In the genomic region with DNA sequence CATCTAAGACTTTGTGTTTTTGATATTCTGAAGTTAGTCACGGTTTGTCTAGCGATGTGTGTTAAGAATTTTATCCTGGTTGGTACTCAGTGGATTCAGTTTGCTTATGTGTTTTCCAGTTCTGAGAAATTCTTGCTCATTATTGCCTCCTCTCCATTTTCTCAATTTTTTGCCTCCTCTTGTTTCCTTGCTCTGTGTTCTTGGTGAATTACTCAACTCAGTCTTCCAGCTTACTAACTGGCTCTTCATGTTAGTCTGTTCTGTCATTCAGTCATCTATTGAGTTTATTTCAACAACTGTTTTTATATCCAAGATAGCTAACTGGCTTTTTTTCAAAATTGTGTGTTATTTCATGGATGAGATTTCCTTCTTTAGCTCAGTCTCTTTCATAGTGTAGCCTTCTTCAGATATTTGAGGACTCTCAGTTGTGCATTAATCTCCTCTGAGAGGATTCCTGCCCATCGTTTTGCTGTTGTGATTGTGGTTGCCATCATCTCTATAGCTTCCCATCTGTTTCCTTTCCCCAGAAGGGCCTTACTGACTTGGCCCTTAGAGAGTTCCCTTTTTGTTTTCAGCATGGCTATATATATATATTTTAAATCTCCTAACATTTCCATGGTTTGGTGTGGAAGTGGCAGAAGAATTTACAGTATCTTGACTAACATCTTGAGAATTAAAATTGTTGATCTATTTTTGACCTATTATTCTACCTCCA, we compare ENCODE assay signal across 11 cellular contexts. TPM values are rescaled to one million over a fixed set of nuclear protein-coding genes. Genes with fewer than 3 reads are reported as not detected.
DNase-seq lines count a peak whose midpoint lies in the region; ATAC-seq and TF ChIP-seq lines count a peak whose summit lies in the region.
"Had no signal": no experiment of that assay in that cellular context is flagged by ENCODE, and none has a peak within 500 bp of the region (broad histone marks: within the 10 kb centered on the region; RNA-seq: fewer than 3 reads in every experiment).

No MANE protein-coding gene starts in this region.

- no peak overlapping the region for H3K27ac ChIP-seq in substantia nigra (ENCODE audit: low read depth, low read length, poor library complexity, severe bottlenecking)
- H3K27ac ChIP-seq: left ventricle myocardium inferior, SJSA1 had no signal

- peaks cover 69% of the 10 kb centered on the region for H3K4me1 Mint-ChIP-seq in activated T-cell treated with anti-CD3 and anti-CD28 coated beads, Interleukin-2, amount 50 U/mL, for 4 hours (ENCODE audit: low read depth)
- peaks cover 64% of the 10 kb centered on the region for H3K4me1 Mint-ChIP-seq in activated CD4-positive, alpha-beta memory T cell treated with anti-CD3 and anti-CD28 coated beads for 36 hours (ENCODE audit: low read depth)
- peaks cover 22 to 35% of the 10 kb centered on the region in 2 donors for H3K4me1 Mint-ChIP-seq in natural killer cell treated with Interleukin-12 subunit alpha and Interleukin-12 subunit beta and Interleukin-15 and Interleukin-18, amount 100 ng/mL, for 72 hours (ENCODE audit: low read depth in 2 of 2)

- H3K9me3 Mint-ChIP-seq in activated T-cell treated with anti-CD3 and anti-CD28 coated beads, Interleukin-2, amount 50 U/mL, for 4 hours, result no peaks in the 10 kb centered on the region
- no peaks in the 10 kb centered on the region for H3K9me3 Mint-ChIP-seq in activated CD4-positive, alpha-beta memory T cell treated with anti-CD3 and anti-CD28 coated beads for 36 hours
- H3K9me3 Mint-ChIP-seq in natural killer cell treated with Interleukin-12 subunit alpha and Interleukin-12 subunit beta and Interleukin-15 and Interleukin-18, amount 100 ng/mL, for 72 hours, result no peaks in the 10 kb centered on the region

- ATAC-seq in activated T-cell treated with anti-CD3 and anti-CD28 coated beads, Interleukin-2, amount 50 U/mL, for 4 hours, result peak in 1 of 2 donors; percentile 42
- peak in 1 of 2 donors; percentile 66 for ATAC-seq in natural killer cell treated with Interleukin-12 subunit alpha and Interleukin-12 subunit beta and Interleukin-15 and Interleukin-18, amount 100 ng/mL, for 72 hours

- intact Hi-C loops in activated CD4-positive, alpha-beta memory T cell treated with anti-CD3 and anti-CD28 coated beads for 36 hours (cut with micrococcal nuclease), result loop anchor here (1.0 to 5.0 kb wide), 3 partner anchors 8 to 568 kb away; no protein-coding TSS in a partner anchor

- no peak for DNase-seq in activated T-cell treated with anti-CD3 and anti-CD28 coated beads, Interleukin-2, amount 50 U/mL, for 4 hours
- DNase-seq in activated T-cell treated with anti-CD3 and anti-CD28 coated beads for 4 hours, result no peak
- peak; percentile 96 to 97 for DNase-seq in Kasumi-1 (lab: John Stamatoyannopoulos, UW)
- no peak for DNase-seq in activated CD4-positive, alpha-beta memory T cell treated with anti-CD3 and anti-CD28 coated beads for 36 hours
- no peak for DNase-seq in natural killer cell treated with Interleukin-12 subunit alpha and Interleukin-12 subunit beta and Interleukin-15 and Interleukin-18, amount 100 ng/mL, for 72 hours (ENCODE audit: low spot score)
- DNase-seq in GM20000 (ENCODE audit: low spot score), result no peak
- DNase-seq in substantia nigra (lab: John Stamatoyannopoulos, UW), result no peak
- DNase-seq in putamen (ENCODE audit: low spot score), result no peak
- DNase-seq: left ventricle myocardium inferior, MG63 had no signal

- POLR2A ChIA-PET in activated CD4-positive, alpha-beta memory T cell treated with anti-CD3 and anti-CD28 coated beads for 36 hours (lab: Charles Lee), result interaction anchor here (1.3 to 3.2 kb wide), 2 partner anchors 44 to 46 kb away, joined by 3 to 13 read pairs; a partner anchor contains a TSS

- H3K27ac Mint-ChIP-seq in activated CD4-positive, alpha-beta memory T cell treated with anti-CD3 and anti-CD28 coated beads for 36 hours, result peak overlapping the region; percentile 74
- peak overlapping the region; percentile 34 to 74 for H3K27ac Mint-ChIP-seq in natural killer cell treated with Interleukin-12 subunit alpha and Interleukin-12 subunit beta and Interleukin-15 and Interleukin-18, amount 100 ng/mL, for 72 hours

- H3K4me3 Mint-ChIP-seq in activated T-cell treated with anti-CD3 and anti-CD28 coated beads, Interleukin-2, amount 50 U/mL, for 4 hours, result peak overlapping the region; percentile 57
- peak overlapping the region; percentile 23 for H3K4me3 Mint-ChIP-seq in activated CD4-positive, alpha-beta memory T cell treated with anti-CD3 and anti-CD28 coated beads for 36 hours
- H3K4me3 Mint-ChIP-seq in natural killer cell treated with Interleukin-12 subunit alpha and Interleukin-12 subunit beta and Interleukin-15 and Interleukin-18, amount 100 ng/mL, for 72 hours, result peak overlapping the region; percentile 56

- H3K27me3 Mint-ChIP-seq in activated T-cell treated with anti-CD3 and anti-CD28 coated beads, Interleukin-2, amount 50 U/mL, for 4 hours (ENCODE audit: low read depth), result no peaks in the 10 kb centered on the region
- no peaks in the 10 kb centered on the region for H3K27me3 Mint-ChIP-seq in activated CD4-positive, alpha-beta memory T cell treated with anti-CD3 and anti-CD28 coated beads for 36 hours
- H3K27me3 Mint-ChIP-seq in natural killer cell treated with Interleukin-12 subunit alpha and Interleukin-12 subunit beta and Interleukin-15 and Interleukin-18, amount 100 ng/mL, for 72 hours, result no peaks in the 10 kb centered on the region

- CTCF ChIA-PET in activated CD4-positive, alpha-beta memory T cell treated with anti-CD3 and anti-CD28 coated beads for 36 hours (lab: Charles Lee), result no interaction called here

- no peak for TF ChIP-seq CTCF in GM20000 (IDR thresholded peaks at IDR 0.05; ENCODE audit: extremely low read depth, missing control alignments)

- peaks cover 12% of the 10 kb centered on the region for H3K36me3 Mint-ChIP-seq in activated T-cell treated with anti-CD3 and anti-CD28 coated beads, Interleukin-2, amount 50 U/mL, for 4 hours (ENCODE audit: insufficient read depth)
- peaks cover 19% of the 10 kb centered on the region for H3K36me3 Mint-ChIP-seq in activated CD4-positive, alpha-beta memory T cell treated with anti-CD3 and anti-CD28 coated beads for 36 hours
- H3K36me3 Mint-ChIP-seq in natural killer cell treated with Interleukin-12 subunit alpha and Interleukin-12 subunit beta and Interleukin-15 and Interleukin-18, amount 100 ng/mL, for 72 hours, result no peaks in the 10 kb centered on the region

RNA-seq across cellular contexts. Expression of a gene that starts 6.2 kb away (rescaled TPM):
- total RNA-seq in activated T-cell treated with anti-CD3 and anti-CD28 coated beads, Interleukin-2, amount 50 U/mL, for 4 hours, result 10 to 100 TPM in 1 of 3 donors, 1 to 10 TPM in 2; 7.8 to 10.0 (median 9.6) TPM
- 10 to 100 TPM; 13.9 to 15.9 TPM for total RNA-seq in activated CD4-positive, alpha-beta memory T cell treated with anti-CD3 and anti-CD28 coated beads for 36 hours
- 10 to 100 TPM in 1 of 2 donors, 1 to 10 TPM in 1; 9.8 to 14.0 TPM for total RNA-seq in natural killer cell treated with Interleukin-12 subunit alpha and Interleukin-12 subunit beta and Interleukin-15 and Interleukin-18, amount 100 ng/mL, for 72 hours

RNA-seq across cellular contexts. Expression of a gene that starts 6.4 kb away (rescaled TPM):
- total RNA-seq in activated T-cell treated with anti-CD3 and anti-CD28 coated beads, Interleukin-2, amount 50 U/mL, for 4 hours, result 1 to 10 TPM; 3.0 to 3.3 (median 3.2) TPM
- 1 to 10 TPM; 5.6 to 6.3 TPM for total RNA-seq in activated CD4-positive, alpha-beta memory T cell treated with anti-CD3 and anti-CD28 coated beads for 36 hours
- total RNA-seq in natural killer cell treated with Interleukin-12 subunit alpha and Interleukin-12 subunit beta and Interleukin-15 and Interleukin-18, amount 100 ng/mL, for 72 hours, result 1 to 10 TPM; 6.4 to 8.1 TPM

RNA-seq across cellular contexts. Expression of a gene that starts 45.5 kb away (rescaled TPM):
- total RNA-seq in activated T-cell treated with anti-CD3 and anti-CD28 coated beads, Interleukin-2, amount 50 U/mL, for 4 hours, result 10 to 100 TPM; 35.6 to 50.5 (median 36.6) TPM
- 10 to 100 TPM; 89.2 to 99.4 TPM for total RNA-seq in activated CD4-positive, alpha-beta memory T cell treated with anti-CD3 and anti-CD28 coated beads for 36 hours
- total RNA-seq in natural killer cell treated with Interleukin-12 subunit alpha and Interleukin-12 subunit beta and Interleukin-15 and Interleukin-18, amount 100 ng/mL, for 72 hours, result 10 to 100 TPM; 58.2 to 78.2 TPM

Comparison
In these comparisons a context has a peak if more than half of its experiments do, and no peak if none do; other contexts are left out.
1. DNase-seq: peak in Kasumi-1 (2 of 2); none in activated T-cell treated with anti-CD3 and anti-CD28 coated beads, Interleukin-2, amount 50 U/mL, for 4 hours (single experiment), activated T-cell treated with anti-CD3 and anti-CD28 coated beads for 4 hours (single experiment), activated CD4-positive, alpha-beta memory T cell treated with anti-CD3 and anti-CD28 coated beads for 36 hours (single experiment), natural killer cell treated with Interleukin-12 subunit alpha and Interleukin-12 subunit beta and Interleukin-15 and Interleukin-18, amount 100 ng/mL, for 72 hours (single experiment), GM20000 (single experiment), substantia nigra (0 of 49) and putamen (single experiment).
2. Peak in every context shown above with its lines, with median percentiles within 50 percentile points of each other: H3K4me3 Mint-ChIP-seq.